2 cellular contexts compared by ENCODE assay signal in genomic region chr4:172887959-172888358, GRCh38.
"Had no signal": no experiment of that assay in that cellular context is flagged by ENCODE, and none has a peak within 500 bp of the region (broad histone marks: within the 10 kb centered on the region; RNA-seq: fewer than 3 reads in every experiment).

No MANE protein-coding gene starts in this region.

- ATAC-seq: GM12878 had no signal

- H3K4me3 ChIP-seq: GM12878 had no signal

- DNase-seq: GF-D8 had no signal
